ENCODE assay signal across 27 cellular contexts in genomic region chr13:112351825-112352224, GRCh38. TPM values are rescaled to one million over a fixed set of nuclear protein-coding genes. Genes with fewer than 3 reads are reported as not detected.
"Had no signal": no experiment of that assay in that cellular context is flagged by ENCODE, and none has a peak within 500 bp of the region (broad histone marks: within the 10 kb centered on the region; RNA-seq: fewer than 3 reads in every experiment).

No MANE protein-coding gene starts in this region.

- DNase-seq: effector memory CD8-positive, alpha-beta T cell; gastrocnemius medialis; heart right ventricle; hypothalamus; left colon; left ventricle myocardium superior; mesenchymal stem cell; midbrain; naive B cell; posterior cingulate gyrus; small intestine; stimulated activated CD4-positive, alpha-beta T cell treated with anti-CD3 and anti-CD28 coated beads, Interleukin-12 subunit alpha, Interleukin-12 subunit beta, amount 100 ng/mL, for 4 hours; stimulated activated naive CD4-positive, alpha-beta T cell; stomach; substantia nigra; transverse colon had no signal

- H3K9me3 Mint-ChIP-seq: dendritic cell treated with granulocyte-macrophage colony-stimulating factor and Interleukin-4, amounts not matched to agents 40 ng/mL and 50 ng/mL, for 4 days; effector memory CD8-positive, alpha-beta T cell; nephron had no signal

- H3K27ac Mint-ChIP-seq: dendritic cell treated with granulocyte-macrophage colony-stimulating factor and Interleukin-4, amounts not matched to agents 40 ng/mL and 50 ng/mL, for 4 days; effector memory CD8-positive, alpha-beta T cell; naive B cell; nephron had no signal

- H3K36me3 Mint-ChIP-seq: naive B cell had no signal

- H3K4me1 Mint-ChIP-seq: naive B cell had no signal

- H3K4me3 Mint-ChIP-seq: dendritic cell treated with granulocyte-macrophage colony-stimulating factor and Interleukin-4, amounts not matched to agents 40 ng/mL and 50 ng/mL, for 4 days; effector memory CD8-positive, alpha-beta T cell; naive B cell; nephron had no signal

- H3K4me1 ChIP-seq: esophagus muscularis mucosa, gastrocnemius medialis, heart right ventricle, right atrium auricular region, stomach, transverse colon had no signal

- H3K27ac ChIP-seq: epithelial cell of prostate, esophagus muscularis mucosa, gastrocnemius medialis, heart right ventricle, right atrium auricular region, stomach, thoracic aorta, transverse colon had no signal

- H3K4me3 ChIP-seq: esophagus muscularis mucosa, gastrocnemius medialis, heart right ventricle, lung, right atrium auricular region, stomach, thoracic aorta, transverse colon had no signal

- H3K36me3 ChIP-seq: esophagus muscularis mucosa, gastrocnemius medialis, heart right ventricle, right atrium auricular region, stomach, thoracic aorta, transverse colon had no signal

- H3K27me3 ChIP-seq: right atrium auricular region had no signal

- H3K9me3 ChIP-seq: esophagus muscularis mucosa, gastrocnemius medialis, heart right ventricle, right atrium auricular region, stomach, thoracic aorta, transverse colon had no signal

RNA-seq across cellular contexts. Expression of gene SPACA7, which starts 24.3 kb away (rescaled TPM):
- total RNA-seq: esophagus muscularis mucosa, fibroblast of villous mesenchyme, gastrocnemius medialis, heart right ventricle, kidney epithelial cell, left colon, left ventricle myocardium superior, lung, osteocyte, right atrium auricular region, stomach, thoracic aorta, transverse colon, ureter had no signal
- polyA plus RNA-seq: heart right ventricle, lung, small intestine, stomach had no signal
